Comparison of ENCODE assay signal across 18 cellular contexts in genomic region chr3:39099738-39100499, GRCh38. TPM values are rescaled to one million over a fixed set of nuclear protein-coding genes. Genes with fewer than 3 reads are reported as not detected.
DNase-seq lines count a peak whose midpoint lies in the region; ATAC-seq and TF ChIP-seq lines count a peak whose summit lies in the region.
"Had no signal": no experiment of that assay in that cellular context is flagged by ENCODE, and none has a peak within 500 bp of the region (broad histone marks: within the 10 kb centered on the region; RNA-seq: fewer than 3 reads in every experiment).

No MANE protein-coding gene starts in this region.

- H3K27ac ChIP-seq in CD4-positive, alpha-beta T cell (ENCODE audit: low read depth, low read length), result no peak overlapping the region
- H3K27ac ChIP-seq in osteoblast (ENCODE audit: low read depth, low read length), result no peak overlapping the region
- H3K27ac ChIP-seq: BLaER1 treated with 17β-estradiol and CSF1 and Interleukin-3, amounts not matched to agents 10 nM and 100 nM had no signal

- H3K4me3 ChIP-seq in osteoblast (ENCODE audit: insufficient read depth, low read length), result no peak overlapping the region
- H3K4me3 ChIP-seq: BLaER1 treated with 17β-estradiol and CSF1 and Interleukin-3, amounts not matched to agents 10 nM and 100 nM; GM12878; HAP-1 had no signal

- no peak for TF ChIP-seq CTCF in CD4-positive, alpha-beta T cell (IDR thresholded peaks at IDR 0.05)
- TF ChIP-seq CTCF in osteoblast (IDR thresholded peaks at IDR 0.05; ENCODE audit: extremely low read depth, low read depth, low read length), result no peak

- no peaks in the 10 kb centered on the region for H3K9me3 ChIP-seq in CD4-positive, alpha-beta T cell (ENCODE audit: control insufficient read depth, low read length)
- H3K9me3 ChIP-seq in osteoblast (ENCODE audit: low read depth, low read length), result no peaks in the 10 kb centered on the region
- H3K9me3 ChIP-seq: BLaER1 treated with 17β-estradiol and CSF1 and Interleukin-3, amounts not matched to agents 10 nM and 100 nM; HAP-1 had no signal

- peaks cover 53% of the 10 kb centered on the region for H3K36me3 Mint-ChIP-seq in CD4-positive, alpha-beta T cell (ENCODE audit: low read depth)
- H3K36me3 Mint-ChIP-seq in activated T-helper 17 cell treated with anti-CD3 and anti-CD28 coated beads, Interleukin-2, amount 50 U/mL, for 72 hours (ENCODE audit: low read depth), result peaks cover 43% of the 10 kb centered on the region

- H3K4me3 Mint-ChIP-seq in CD4-positive, alpha-beta T cell, result no peak overlapping the region
- no peak overlapping the region for H3K4me3 Mint-ChIP-seq in activated T-helper 17 cell treated with anti-CD3 and anti-CD28 coated beads, Interleukin-2, amount 50 U/mL, for 72 hours
- H3K4me3 Mint-ChIP-seq: CD4-positive, CD25-positive, alpha-beta regulatory T cell had no signal

- ATAC-seq in CD4-positive, alpha-beta T cell (ENCODE audit: poor library complexity), result no peak
- no peak for ATAC-seq in activated T-helper 17 cell treated with anti-CD3 and anti-CD28 coated beads, Interleukin-2, amount 50 U/mL, for 72 hours (replicated peaks)

- no peaks in the 10 kb centered on the region for H3K27me3 Mint-ChIP-seq in CD4-positive, alpha-beta T cell
- H3K27me3 Mint-ChIP-seq in activated T-helper 17 cell treated with anti-CD3 and anti-CD28 coated beads, Interleukin-2, amount 50 U/mL, for 72 hours, result no peaks in the 10 kb centered on the region
- H3K27me3 Mint-ChIP-seq: CD4-positive, CD25-positive, alpha-beta regulatory T cell had no signal

- H3K36me3 ChIP-seq in osteoblast (ENCODE audit: insufficient read depth, low read length), result peaks cover 56% of the 10 kb centered on the region

- H3K4me1 ChIP-seq in osteoblast (ENCODE audit: insufficient read depth, low read length), result no peaks in the 10 kb centered on the region
- H3K4me1 ChIP-seq: HAP-1 had no signal

- no peaks in the 10 kb centered on the region for H3K9me3 Mint-ChIP-seq in CD4-positive, alpha-beta T cell
- no peaks in the 10 kb centered on the region for H3K9me3 Mint-ChIP-seq in activated T-helper 17 cell treated with anti-CD3 and anti-CD28 coated beads, Interleukin-2, amount 50 U/mL, for 72 hours
- H3K9me3 Mint-ChIP-seq: CD4-positive, CD25-positive, alpha-beta regulatory T cell had no signal

- DNase-seq in activated CD8-positive, alpha-beta memory T cell treated with anti-CD3 and anti-CD28 coated beads, Interleukin-2, amount 50 U/mL, for 48 hours, result peak; percentile 42
- no peak for DNase-seq in activated CD8-positive, alpha-beta memory T cell treated with anti-CD3 and anti-CD28 coated beads, Interleukin-2, amount 50 U/mL, for 4 hours
- no peak for DNase-seq in CD4-positive, alpha-beta T cell
- DNase-seq in osteoblast (ENCODE audit: insufficient read length, low spot score, missing footprints), result peak; percentile 81
- no peak for DNase-seq in activated effector memory CD4-positive, alpha-beta T cell treated with Interleukin-2 at 50 U/mL for 16 hours
- no peak for DNase-seq in posterior cingulate gyrus
- DNase-seq in NCI-H345 treated with DMSO at 0.1 percent for 48 hours (lab: John Stamatoyannopoulos, UW; ENCODE audit: unreplicated experiment), result no peak
- DNase-seq: 8988T; AML-193; CD4-positive, CD25-positive, alpha-beta regulatory T cell; DMS79; GOT3 had no signal

- no peak overlapping the region for H2AFZ ChIP-seq in osteoblast (ENCODE audit: low read length)

- peaks cover 30% of the 10 kb centered on the region for H3K4me1 Mint-ChIP-seq in CD4-positive, alpha-beta T cell (ENCODE audit: low read depth)
- peaks cover 20% of the 10 kb centered on the region for H3K4me1 Mint-ChIP-seq in activated T-helper 17 cell treated with anti-CD3 and anti-CD28 coated beads, Interleukin-2, amount 50 U/mL, for 72 hours

- H3K4me2 ChIP-seq in osteoblast (ENCODE audit: insufficient read depth, low read length), result no peak overlapping the region
- H3K4me2 ChIP-seq: BLaER1 treated with 17β-estradiol and CSF1 and Interleukin-3, amounts not matched to agents 10 nM and 100 nM had no signal

- H3K79me2 ChIP-seq in osteoblast (ENCODE audit: insufficient read depth, low read length), result peaks cover 47% of the 10 kb centered on the region

- H3K27me3 ChIP-seq in CD4-positive, alpha-beta T cell (ENCODE audit: control insufficient read depth, insufficient read depth, low read length), result no peaks in the 10 kb centered on the region
- no peaks in the 10 kb centered on the region for H3K27me3 ChIP-seq in osteoblast (ENCODE audit: insufficient read depth, low read length)
- H3K27me3 ChIP-seq: BLaER1 treated with 17β-estradiol and CSF1 and Interleukin-3, amounts not matched to agents 10 nM and 100 nM had no signal

- peaks cover 44% of the 10 kb centered on the region for H4K20me1 ChIP-seq in osteoblast (ENCODE audit: insufficient read depth, low read length)

- CTCF ChIA-PET in CD4-positive, alpha-beta T cell (lab: Charles Lee), result no interaction called here

- intact Hi-C loops in CD4-positive, alpha-beta T cell (cut with DNase I, micrococcal nuclease), result loop anchor here in 1 of 2 experiments (5.0 kb wide), 1 partner anchor 277 kb away; no protein-coding TSS in a partner anchor
- intact Hi-C loops in posterior cingulate gyrus (cut with DNase I), result loop anchor here (10.0 kb wide), 1 partner anchor 85 kb away; no protein-coding TSS in a partner anchor

- H3K27ac Mint-ChIP-seq in CD4-positive, alpha-beta T cell, result peak overlapping the region; percentile 17
- H3K27ac Mint-ChIP-seq in activated T-helper 17 cell treated with anti-CD3 and anti-CD28 coated beads, Interleukin-2, amount 50 U/mL, for 72 hours, result peak overlapping the region; percentile 81

- POLR2A ChIA-PET in CD4-positive, alpha-beta T cell (lab: Charles Lee), result interaction anchor here (0.6 kb wide), 1 partner anchor 49 kb away, joined by 3 read pairs; no protein-coding TSS in a partner anchor

RNA-seq across cellular contexts. Expression of gene GORASP1, which starts 7.5 kb away (rescaled TPM):
- 10 to 100 TPM; 29.1 to 31.5 TPM for total RNA-seq in CD4-positive, alpha-beta T cell
- 10 to 100 TPM; 21.2 to 24.2 TPM for total RNA-seq in activated T-helper 17 cell treated with anti-CD3 and anti-CD28 coated beads, Interleukin-2, amount 50 U/mL, for 72 hours
- 44.5 and 46.0 TPM in 2 replicates for total RNA-seq in osteoblast

RNA-seq across cellular contexts. Expression of gene TTC21A, which starts 7.6 kb away (rescaled TPM):
- total RNA-seq in CD4-positive, alpha-beta T cell, result 1 to 10 TPM; 4.1 to 5.2 TPM
- total RNA-seq in activated T-helper 17 cell treated with anti-CD3 and anti-CD28 coated beads, Interleukin-2, amount 50 U/mL, for 72 hours, result 1 to 10 TPM; 2.7 to 4.7 TPM
- total RNA-seq in osteoblast, result 6.9 and 8.5 TPM in 2 replicates

RNA-seq across cellular contexts. Expression of gene WDR48, which starts 48.1 kb away (rescaled TPM):
- total RNA-seq in CD4-positive, alpha-beta T cell, result 10 to 100 TPM; 81.2 to 88.6 TPM
- 10 to 100 TPM; 56.6 to 81.1 TPM for total RNA-seq in activated T-helper 17 cell treated with anti-CD3 and anti-CD28 coated beads, Interleukin-2, amount 50 U/mL, for 72 hours
- total RNA-seq in osteoblast, result 39.8 TPM in 2 replicates

RNA-seq across cellular contexts. Expression of gene SCN11A, which starts 48.2 kb away (rescaled TPM):
- total RNA-seq in CD4-positive, alpha-beta T cell, result under 1 TPM in 1 of 2 experiments, not detected in 1; 0.08 TPM
- under 1 TPM; 0.21 to 0.22 TPM for total RNA-seq in activated T-helper 17 cell treated with anti-CD3 and anti-CD28 coated beads, Interleukin-2, amount 50 U/mL, for 72 hours
- total RNA-seq in osteoblast, result under 0.01 TPM in 1 of 2 replicates, not detected in the other
- total RNA-seq: CD4-positive, CD25-positive, alpha-beta regulatory T cell; G401; HT1080 had no signal

RNA-seq across cellular contexts. Expression of gene CSRNP1, which starts 53.5 kb away (rescaled TPM):
- total RNA-seq in CD4-positive, alpha-beta T cell, result 100 to 1,000 TPM; 357 to 368 TPM
- 100 to 1,000 TPM in 1 of 2 donors, 10 to 100 TPM in 1; 42.9 to 145 TPM for total RNA-seq in activated T-helper 17 cell treated with anti-CD3 and anti-CD28 coated beads, Interleukin-2, amount 50 U/mL, for 72 hours
- total RNA-seq in osteoblast, result 5.8 and 8.0 TPM in 2 replicates

Comparison
In these comparisons a context has a peak if more than half of its experiments do, and no peak if none do; other contexts are left out.
1. DNase-seq: peak in activated CD8-positive, alpha-beta memory T cell treated with anti-CD3 and anti-CD28 coated beads, Interleukin-2, amount 50 U/mL, for 48 hours (single experiment) and osteoblast (single experiment); none in activated CD8-positive, alpha-beta memory T cell treated with anti-CD3 and anti-CD28 coated beads, Interleukin-2, amount 50 U/mL, for 4 hours (single experiment), CD4-positive, alpha-beta T cell (0 of 10), activated effector memory CD4-positive, alpha-beta T cell treated with Interleukin-2 at 50 U/mL for 16 hours (single experiment), posterior cingulate gyrus (0 of 10) and NCI-H345 treated with DMSO at 0.1 percent for 48 hours (single experiment).